In genomic region chr7:30914611-30915601, GRCh38 we compare ENCODE assay signal across 8 cellular contexts. TPM values are rescaled to one million over a fixed set of nuclear protein-coding genes. Genes with fewer than 3 reads are reported as not detected.
DNase-seq lines count a peak whose midpoint lies in the region; TF ChIP-seq lines count a peak whose summit lies in the region.

No MANE protein-coding gene starts in this region.

- H3K79me2 ChIP-seq in mesendoderm (ENCODE audit: control insufficient read depth, insufficient read depth, low read length) = no peaks in the 10 kb centered on the region

- no peaks in the 10 kb centered on the region for H3K36me3 ChIP-seq in mesendoderm (ENCODE audit: control insufficient read depth, insufficient read depth, low read length)

- no peaks in the 10 kb centered on the region for H3K27me3 ChIP-seq in mesendoderm (ENCODE audit: insufficient read depth, low read length, poor library complexity)

- no peak overlapping the region for H3K9ac ChIP-seq in mesendoderm (ENCODE audit: low read length)

- H3K4ac ChIP-seq in mesendoderm (ENCODE audit: low read depth, low read length) = no peak overlapping the region

- no peaks in the 10 kb centered on the region for H3K9me3 Mint-ChIP-seq in chondrocyte (ENCODE audit: low read depth)

- H3K79me1 ChIP-seq in mesendoderm (ENCODE audit: low read length) = no peaks in the 10 kb centered on the region

- H3K4me1 Mint-ChIP-seq in chondrocyte (ENCODE audit: low read depth) = peaks cover 44% of the 10 kb centered on the region

- H4K8ac ChIP-seq in mesendoderm (ENCODE audit: low read depth, low read length) = no peak overlapping the region

- peaks cover 2% of the 10 kb centered on the region for H3K27me3 Mint-ChIP-seq in chondrocyte (ENCODE audit: low read depth)

- no peak overlapping the region for H3K23ac ChIP-seq in mesendoderm (ENCODE audit: low read length)

- H3K18ac ChIP-seq in mesendoderm (ENCODE audit: low read length) = no peak overlapping the region

- TF ChIP-seq CTCF in chondrocyte (IDR thresholded peaks at IDR 0.05) = no peak

- H2BK120ac ChIP-seq in mesendoderm (ENCODE audit: low read depth, low read length) = no peak overlapping the region

- H3K4me1 ChIP-seq in mesendoderm (ENCODE audit: control insufficient read depth, low read depth, low read length) = no peaks in the 10 kb centered on the region

- H3K56ac ChIP-seq in mesendoderm (ENCODE audit: low read length) = no peak overlapping the region

- no peak overlapping the region for H3K4me2 ChIP-seq in mesendoderm (ENCODE audit: low read length)

- peak overlapping the region; percentile 36 for H3K4me3 Mint-ChIP-seq in chondrocyte (ENCODE audit: unreplicated experiment)

- no peaks in the 10 kb centered on the region for H3K36me3 Mint-ChIP-seq in chondrocyte (ENCODE audit: low read depth)

- no peak overlapping the region for H2BK5ac ChIP-seq in mesendoderm (ENCODE audit: low read length)

- no peak overlapping the region for H3K4me3 ChIP-seq in mesendoderm (ENCODE audit: low read length)

- peak overlapping the region; percentile 86 for H3K27ac Mint-ChIP-seq in chondrocyte (ENCODE audit: unreplicated experiment)

- no peak overlapping the region for H3K27ac ChIP-seq in mesendoderm (ENCODE audit: low read depth, low read length)

- DNase-seq in AG08395 (ENCODE audit: low spot score) = peak; percentile 88
- DNase-seq in LHCN-M2 (ENCODE audit: low read depth) = peak; percentile 84
- DNase-seq in chondrocyte (ENCODE audit: low spot score) = no peak
- peak; percentile 73 for DNase-seq in mesendoderm
- no peak for DNase-seq in stimulated activated CD8-positive, alpha-beta memory T cell treated with anti-CD3 and anti-CD28 coated beads, Interleukin-4, amount 100 ng/mL, for 48 hours
- DNase-seq in NCI-H2227 treated with DMSO at 0.1 percent for 48 hours (lab: John Stamatoyannopoulos, UW) = no peak
- DNase-seq in putamen (ENCODE audit: low spot score) = no peak
- no peak for DNase-seq in NCI-H526 (lab: John Stamatoyannopoulos, UW)

- H2AK5ac ChIP-seq in mesendoderm (ENCODE audit: low read length) = no peak overlapping the region

- H4K5ac ChIP-seq in mesendoderm (ENCODE audit: low read length) = no peak overlapping the region

- no peak overlapping the region for H2BK15ac ChIP-seq in mesendoderm (replicated peaks; ENCODE audit: low read depth)

- WGBS in mesendoderm (ENCODE audit: extremely low coverage, insufficient coverage, low lambda C conversion rate) = no CpG with 5 or more reads among the region's 15 CpGs

RNA-seq across cellular contexts. Expression of gene AQP1, which starts 3.3 kb away (rescaled TPM):
- 0.13 and 0.23 TPM in 2 replicates for total RNA-seq in LHCN-M2 (2014; rRNA removed)
- 1.9 TPM for polyA plus RNA-seq in LHCN-M2 (2012)
- 3.9 to 18.6 TPM (median 18.0 TPM) in 3 replicates for total RNA-seq in chondrocyte
- polyA plus RNA-seq in mesendoderm (2013, experiment 1 of 2) = not detected
- polyA plus RNA-seq in mesendoderm (2013, experiment 2 of 2) = not detected

RNA-seq across cellular contexts. Expression of gene GHRHR, which starts 48.8 kb away (rescaled TPM):
- not detected in 2 replicates for total RNA-seq in LHCN-M2 (2014; rRNA removed)
- polyA plus RNA-seq in LHCN-M2 (2012) = not detected
- not detected in 3 replicates for total RNA-seq in chondrocyte
- 1.7 TPM for polyA plus RNA-seq in mesendoderm (2013, experiment 1 of 2)
- 2.4 TPM for polyA plus RNA-seq in mesendoderm (2013, experiment 2 of 2)

Comparison
In these comparisons a context has a peak if more than half of its experiments do, and no peak if none do; other contexts are left out.
1. DNase-seq: peak in AG08395 (single experiment), LHCN-M2 (single experiment) and mesendoderm (single experiment); none in chondrocyte (single experiment), stimulated activated CD8-positive, alpha-beta memory T cell treated with anti-CD3 and anti-CD28 coated beads, Interleukin-4, amount 100 ng/mL, for 48 hours (single experiment), NCI-H2227 treated with DMSO at 0.1 percent for 48 hours (single experiment), putamen (single experiment) and NCI-H526 (0 of 2).